ENCODE assay signal across 27 cellular contexts in the genomic region with DNA sequence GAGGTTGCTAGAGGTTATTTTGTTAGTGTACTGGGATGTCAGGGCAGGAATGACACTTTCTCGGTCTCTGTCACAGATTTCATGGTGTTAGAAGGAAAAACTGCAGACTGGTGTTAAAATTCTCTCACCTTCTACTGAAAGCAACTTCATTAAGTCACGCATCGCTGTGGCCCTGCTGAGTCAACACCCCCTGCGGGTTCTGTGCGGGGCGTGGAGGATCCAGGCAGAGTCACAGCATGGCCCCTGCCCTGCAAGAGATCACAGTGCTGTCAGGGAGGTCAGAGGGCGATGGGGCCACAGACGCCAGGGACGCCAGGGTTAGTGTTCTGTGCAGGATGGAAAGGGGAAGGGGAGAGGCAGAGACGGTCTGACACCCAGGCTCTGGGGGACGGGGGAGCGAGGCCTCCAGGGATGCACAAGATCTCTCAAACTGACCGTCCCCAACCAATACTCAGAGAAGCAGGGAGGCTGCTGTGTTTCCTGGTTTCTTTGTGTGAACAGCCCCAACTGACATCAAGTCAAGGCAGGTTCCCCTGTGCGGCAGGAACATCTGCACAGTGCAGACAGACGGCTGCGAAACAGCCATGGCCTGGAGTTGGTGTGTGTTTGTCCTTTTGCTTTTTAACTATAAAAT.
"Had no signal": no experiment of that assay in that cellular context is flagged by ENCODE, and none has a peak within 500 bp of the region (broad histone marks: within the 10 kb centered on the region; RNA-seq: fewer than 3 reads in every experiment).

No MANE protein-coding gene starts in this region.

- H3K36me3 ChIP-seq: cardiac muscle cell, neutrophil, pancreas, right lobe of liver, thoracic aorta, upper lobe of left lung had no signal

- H3K27ac ChIP-seq: body of pancreas, cardiac muscle cell, foreskin keratinocyte, neutrophil, pancreas, right lobe of liver, thoracic aorta, upper lobe of left lung had no signal

- H3K4me3 Mint-ChIP-seq: activated B cell treated with CpG ODN at 0.5 μM for 24 hours; activated CD4-positive, alpha-beta memory T cell treated with anti-CD3 and anti-CD28 coated beads for 36 hours; activated naive CD8-positive, alpha-beta T cell treated with anti-CD3 and anti-CD28 coated beads, Interleukin-2, amount 50 U/mL, for 24 hours; dendritic cell treated with granulocyte-macrophage colony-stimulating factor and Interleukin-4, amounts not matched to agents 40 ng/mL and 50 ng/mL, for 4 days; mesothelial cell of epicardium; naive thymus-derived CD8-positive, alpha-beta T cell; T-helper 1 cell treated with Interleukin-12 subunit alpha and Interleukin-12 subunit beta and Interleukin-4 antibody, amounts not matched to agents 30 μg/mL and 1 μg/mL, for 36 hours had no signal

- H3K4me1 Mint-ChIP-seq: mesothelial cell of epicardium had no signal

- ATAC-seq: activated naive CD8-positive, alpha-beta T cell treated with anti-CD3 and anti-CD28 coated beads, Interleukin-2, amount 50 U/mL, for 24 hours; body of pancreas; foreskin keratinocyte; naive thymus-derived CD8-positive, alpha-beta T cell; pancreas; right lobe of liver had no signal

- H3K27me3 ChIP-seq: body of pancreas, cardiac muscle cell, foreskin keratinocyte, pancreas, right lobe of liver, upper lobe of left lung had no signal

- H3K9me3 ChIP-seq: body of pancreas, neutrophil, pancreas, right lobe of liver, thoracic aorta, upper lobe of left lung had no signal

- H3K4me1 ChIP-seq: body of pancreas, foreskin keratinocyte, pancreas, right lobe of liver, upper lobe of left lung had no signal

- H3K9me3 Mint-ChIP-seq: activated CD4-positive, alpha-beta memory T cell treated with anti-CD3 and anti-CD28 coated beads for 36 hours; dendritic cell treated with granulocyte-macrophage colony-stimulating factor and Interleukin-4, amounts not matched to agents 40 ng/mL and 50 ng/mL, for 4 days had no signal

- DNase-seq: activated B cell treated with CpG ODN at 0.5 μM for 24 hours; activated CD4-positive, alpha-beta memory T cell treated with anti-CD3 and anti-CD28 coated beads for 36 hours; activated CD4-positive, alpha-beta T cell treated with anti-CD3 and anti-CD28 coated beads for 48 hours; activated effector memory CD4-positive, alpha-beta T cell treated with anti-CD3 and anti-CD28 coated beads, Interleukin-2, amount 50 U/mL, for 16 hours; activated naive CD4-positive, alpha-beta T cell treated with anti-CD3 and anti-CD28 coated beads, Interleukin-2, amount 50 U/mL, for 16 hours; activated naive CD8-positive, alpha-beta T cell treated with anti-CD3 and anti-CD28 coated beads, Interleukin-2, amount 50 U/mL, for 24 hours; body of pancreas; effector CD4-positive, alpha-beta T cell; erythroblast; foreskin keratinocyte; kidney; naive thymus-derived CD8-positive, alpha-beta T cell; right lobe of liver; stimulated activated CD4-positive, alpha-beta T cell treated with anti-CD3 and anti-CD28 coated beads, Interleukin-15, amount 100 ng/mL, for 24 hours; stimulated activated CD8-positive, alpha-beta memory T cell treated with anti-CD3 and anti-CD28 coated beads, Interleukin-4, amount 100 ng/mL, for 48 hours; stimulated activated naive CD4-positive, alpha-beta T cell; T1000 had no signal

- H3K27ac Mint-ChIP-seq: activated B cell treated with CpG ODN at 0.5 μM for 24 hours; activated CD4-positive, alpha-beta memory T cell treated with anti-CD3 and anti-CD28 coated beads for 36 hours; activated naive CD8-positive, alpha-beta T cell treated with anti-CD3 and anti-CD28 coated beads, Interleukin-2, amount 50 U/mL, for 24 hours; dendritic cell treated with granulocyte-macrophage colony-stimulating factor and Interleukin-4, amounts not matched to agents 40 ng/mL and 50 ng/mL, for 4 days; mesothelial cell of epicardium; T-helper 1 cell treated with Interleukin-12 subunit alpha and Interleukin-12 subunit beta and Interleukin-4 antibody, amounts not matched to agents 30 μg/mL and 1 μg/mL, for 36 hours had no signal

- H3K4me3 ChIP-seq: body of pancreas, cardiac muscle cell, lung, pancreas, right lobe of liver, smooth muscle cell, thoracic aorta, upper lobe of left lung had no signal

- H3K4me2 ChIP-seq: smooth muscle cell had no signal

- H3K36me3 Mint-ChIP-seq: activated CD4-positive, alpha-beta memory T cell treated with anti-CD3 and anti-CD28 coated beads for 36 hours; mesothelial cell of epicardium; naive thymus-derived CD8-positive, alpha-beta T cell had no signal
